In the genomic region with DNA sequence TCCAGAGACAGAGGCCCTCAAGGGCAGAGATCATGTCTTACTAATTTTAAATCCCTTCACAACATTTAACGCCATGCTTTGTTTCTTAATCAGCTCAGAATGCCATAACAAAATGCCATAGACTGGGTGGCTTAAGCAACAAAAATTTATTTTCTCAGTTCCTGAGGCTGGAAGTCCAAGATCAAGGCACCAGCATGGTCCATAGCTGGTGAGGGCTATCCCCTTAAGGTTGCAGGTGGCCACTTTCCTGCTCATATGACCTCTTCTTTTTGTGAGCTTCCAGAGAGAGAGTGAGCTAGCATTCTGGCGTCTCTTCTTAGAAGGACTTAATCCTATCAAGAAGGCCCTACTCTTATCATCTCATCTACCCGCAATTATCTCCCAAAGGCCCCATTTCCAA, we compare ENCODE assay signal across 19 cellular contexts.
DNase-seq lines count a peak whose midpoint lies in the region; TF ChIP-seq lines count a peak whose summit lies in the region.
"Had no signal": no experiment of that assay in that cellular context is flagged by ENCODE, and none has a peak within 500 bp of the region (broad histone marks: within the 10 kb centered on the region; RNA-seq: fewer than 3 reads in every experiment).

No MANE protein-coding gene starts in this region.

- no peaks in the 10 kb centered on the region for H3K79me1 ChIP-seq in mesendoderm (ENCODE audit: low read length)

- DNase-seq in NCI-H82 (lab: John Stamatoyannopoulos, UW) (peak; percentile 30), endodermal cell (no peak), mesendoderm (no peak), NCI-H1436 (lab: John Stamatoyannopoulos, UW) (no peak), foreskin fibroblast (no peak)
- DNase-seq in stimulated activated CD8-positive, alpha-beta memory T cell treated with anti-CD3 and anti-CD28 coated beads, Interleukin-4, amount 100 ng/mL, for 48 hours: no peak
- no peak for DNase-seq in activated CD4-positive, alpha-beta T cell treated with anti-CD3 and anti-CD28 coated beads for 4 hours
- DNase-seq: 8988T; C1 segment of cervical spinal cord; Calu3; CD4-positive, alpha-beta memory T cell; COR-L47; DMS53; DMS79 treated with DMSO at 0.1 percent for 48 hours; GF-D8; GM23248; H7; HCEC 1CT had no signal

- H3K27me3 ChIP-seq in endodermal cell (ENCODE audit: control insufficient read depth, insufficient read depth, low read length, poor library complexity, severe bottlenecking): no peaks in the 10 kb centered on the region
- no peaks in the 10 kb centered on the region for H3K27me3 ChIP-seq in mesendoderm (ENCODE audit: insufficient read depth, low read length, poor library complexity)

- H3K9ac ChIP-seq in endodermal cell (ENCODE audit: extremely low read depth, low read length, poor library complexity, severe bottlenecking): no peak overlapping the region
- no peak overlapping the region for H3K9ac ChIP-seq in mesendoderm (ENCODE audit: low read length)
- H3K9ac ChIP-seq: GM23248 had no signal

- H3K18ac ChIP-seq in mesendoderm (ENCODE audit: low read length): peak overlapping the region; percentile 96

- H3K4me2 ChIP-seq in mesendoderm (ENCODE audit: low read length): no peak overlapping the region
- H3K4me2 ChIP-seq: A549 had no signal

- H3K4me1 ChIP-seq in endodermal cell (ENCODE audit: control insufficient read depth, insufficient read depth, low read length) (peaks cover 4% of the 10 kb centered on the region), mesendoderm (ENCODE audit: control insufficient read depth, low read depth, low read length) (peaks cover 5% of the 10 kb centered on the region)

- H3K4me1 Mint-ChIP-seq in endodermal cell: peaks cover 52% of the 10 kb centered on the region
- H3K4me1 Mint-ChIP-seq: CD4-positive, alpha-beta memory T cell had no signal

- no peak overlapping the region for H2AK5ac ChIP-seq in mesendoderm (ENCODE audit: low read length)

- H3K56ac ChIP-seq in mesendoderm (ENCODE audit: low read length): no peak overlapping the region

- H3K4me3 ChIP-seq in endodermal cell (ENCODE audit: low read length) (peak overlapping the region; percentile 32), mesendoderm (ENCODE audit: low read length) (no peak overlapping the region), foreskin fibroblast (ENCODE audit: low read depth in 1 of 2, low read length in 2 of 2) (no peak overlapping the region)
- H3K4me3 ChIP-seq: A549, GM23248 had no signal

- no peaks in the 10 kb centered on the region for H3K9me3 Mint-ChIP-seq in endodermal cell

- peak overlapping the region; percentile 54 for H2BK120ac ChIP-seq in mesendoderm (ENCODE audit: low read depth, low read length)

- H3K27ac Mint-ChIP-seq in endodermal cell: no peak overlapping the region
- H3K27ac Mint-ChIP-seq: CD4-positive, alpha-beta memory T cell had no signal

- H2BK15ac ChIP-seq in mesendoderm (replicated peaks; ENCODE audit: low read depth): peak overlapping the region; percentile 64

- H3K27me3 Mint-ChIP-seq in endodermal cell (ENCODE audit: insufficient read depth): no peaks in the 10 kb centered on the region
- H3K27me3 Mint-ChIP-seq: CD4-positive, alpha-beta memory T cell had no signal

- peaks cover 11% of the 10 kb centered on the region for H3K9me3 ChIP-seq in endodermal cell (ENCODE audit: control insufficient read depth, low read length)
- H3K9me3 ChIP-seq: A549 had no signal

- H2BK5ac ChIP-seq in mesendoderm (ENCODE audit: low read length): no peak overlapping the region

- H3K4me3 Mint-ChIP-seq in endodermal cell: no peak overlapping the region
- H3K4me3 Mint-ChIP-seq: CD4-positive, alpha-beta memory T cell had no signal

- H4K8ac ChIP-seq in mesendoderm (ENCODE audit: low read depth, low read length): no peak overlapping the region

- H3K36me3 ChIP-seq in endodermal cell (ENCODE audit: control insufficient read depth, insufficient read depth, low read length) (no peaks in the 10 kb centered on the region), mesendoderm (ENCODE audit: control insufficient read depth, insufficient read depth, low read length) (no peaks in the 10 kb centered on the region)

- no peaks in the 10 kb centered on the region for H3K36me3 Mint-ChIP-seq in endodermal cell (ENCODE audit: low read depth)
- H3K36me3 Mint-ChIP-seq: CD4-positive, alpha-beta memory T cell had no signal

- TF ChIP-seq CTCF in endodermal cell (conservative IDR thresholded peaks at IDR 0.05) (no peak), foreskin fibroblast (IDR thresholded peaks at IDR 0.05; ENCODE audit: low read depth, low read length) (no peak)

- H3K27ac ChIP-seq in endodermal cell (ENCODE audit: low read depth, low read length): no peak overlapping the region
- H3K27ac ChIP-seq in mesendoderm (ENCODE audit: low read depth, low read length): no peak overlapping the region
- H3K27ac ChIP-seq: GM23248 had no signal

- H3K79me2 ChIP-seq in mesendoderm (ENCODE audit: control insufficient read depth, insufficient read depth, low read length): no peaks in the 10 kb centered on the region

- peak overlapping the region; percentile 70 for H3K4ac ChIP-seq in mesendoderm (ENCODE audit: low read depth, low read length)

- no peak overlapping the region for H3K23ac ChIP-seq in mesendoderm (ENCODE audit: low read length)

- 84% methylated on average over 3 of the region's 3 CpGs; no CpG with 5 or more reads in 1 of the 2 experiments for WGBS in endodermal cell (ENCODE audit: insufficient coverage in 1 of 2, insufficient read length in 1 of 2), 2 experiments
- WGBS in mesendoderm (ENCODE audit: extremely low coverage, insufficient coverage, low lambda C conversion rate): no CpG with 5 or more reads among the region's 3 CpGs

- no peak overlapping the region for H4K5ac ChIP-seq in mesendoderm (ENCODE audit: low read length)
